In the genomic region with DNA sequence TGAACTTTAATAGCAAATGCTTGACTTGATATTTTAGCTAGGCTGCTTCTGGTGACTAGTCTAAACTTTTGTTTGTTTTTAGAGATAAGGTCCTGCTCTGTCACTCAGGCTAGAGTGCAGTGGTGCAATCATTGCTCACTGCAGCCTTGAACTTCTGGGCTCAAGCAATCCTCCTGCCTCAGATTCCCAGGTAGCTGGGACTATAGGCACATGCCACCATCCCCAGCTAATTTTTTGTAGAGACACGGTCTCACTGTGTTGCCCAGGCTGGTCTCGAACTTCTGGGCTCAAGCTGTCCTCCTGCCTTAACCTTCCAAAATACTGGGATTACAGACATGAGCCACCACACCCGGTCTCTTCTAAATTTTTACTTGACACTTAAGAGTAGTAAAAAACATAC, we compare ENCODE assay signal across 1 cellular context.
TF ChIP-seq lines count a peak whose summit lies in the region.

No MANE protein-coding gene starts in this region.

TF ChIP-seq in HepG2, 621 proteins besides CTCF, POLR2A, EP300 and RAD21 (continues in another document):
- TF ChIP-seq ZFP36 (IDR thresholded peaks at IDR 0.05; ENCODE audit: borderline replicate concordance, low read depth, low read length, partially characterized antibody) (no peak), NAIF1 (CRISPR knock-in tag; IDR thresholded peaks at IDR 0.05; ENCODE audit: borderline replicate concordance) (no peak), YEATS2 (CRISPR knock-in tag; IDR thresholded peaks at IDR 0.05; ENCODE audit: borderline replicate concordance) (peak; percentile 26; the same call in 1 of the 2 replicates), CBX5 (CRISPR knock-in tag; IDR thresholded peaks at IDR 0.05; ENCODE audit: borderline replicate concordance) (peak; percentile 78; the same call in 1 of the 2 replicates), ZFP36L1 (CRISPR knock-in tag; IDR thresholded peaks at IDR 0.05) (no peak), FOXJ3 (CRISPR knock-in tag; IDR thresholded peaks at IDR 0.05; ENCODE audit: borderline replicate concordance) (peak; percentile 57; the same call in 1 of the 2 replicates), IRX3 (CRISPR knock-in tag; IDR thresholded peaks at IDR 0.05; ENCODE audit: borderline replicate concordance, low read depth) (no peak), SALL2 (CRISPR knock-in tag; IDR thresholded peaks at IDR 0.05) (no peak), ETV6 (CRISPR knock-in tag; conservative IDR thresholded peaks at IDR 0.05) (no peak), RERE (CRISPR knock-in tag; IDR thresholded peaks at IDR 0.05; ENCODE audit: low read depth) (0 out of 2 replicates have a peak, but pooled peaks have one; percentile 56), ISL2 (CRISPR knock-in tag; IDR thresholded peaks at IDR 0.05) (peak; percentile 59; the same call in 1 of the 2 replicates), ZNF549 (CRISPR knock-in tag; IDR thresholded peaks at IDR 0.05) (no peak), TOPORS (CRISPR knock-in tag; IDR thresholded peaks at IDR 0.05) (no peak), ZHX2 (IDR thresholded peaks at IDR 0.05; ENCODE audit: low read depth) (no peak), ZHX2 (CRISPR knock-in tag; IDR thresholded peaks at IDR 0.05; ENCODE audit: borderline replicate concordance) (no peak), ZNF329 (CRISPR knock-in tag; IDR thresholded peaks at IDR 0.05; ENCODE audit: low read depth) (no peak), HOXD1 (CRISPR knock-in tag; IDR thresholded peaks at IDR 0.05) (no peak), SIX4 (CRISPR knock-in tag; IDR thresholded peaks at IDR 0.05) (0 out of 2 replicates have a peak, but pooled peaks have one; percentile 29), CENPBD1 (CRISPR knock-in tag; IDR thresholded peaks at IDR 0.05; ENCODE audit: borderline replicate concordance, low read depth) (no peak), GTF3A (CRISPR knock-in tag; conservative IDR thresholded peaks at IDR 0.05) (no peak), PREB (CRISPR knock-in tag; IDR thresholded peaks at IDR 0.05) (no peak), TSC22D2 (CRISPR knock-in tag; IDR thresholded peaks at IDR 0.05; ENCODE audit: borderline replicate concordance) (no peak), ZBTB3 (CRISPR knock-in tag; IDR thresholded peaks at IDR 0.05; ENCODE audit: borderline replicate concordance, low read depth) (peak; percentile 57; the same call in 1 of the 2 replicates), LCORL (IDR thresholded peaks at IDR 0.05) (no peak), LCORL (CRISPR knock-in tag; IDR thresholded peaks at IDR 0.05) (peak; percentile 70), ZNF761 (CRISPR knock-in tag; conservative IDR thresholded peaks at IDR 0.05) (no peak), RARA (CRISPR knock-in tag; IDR thresholded peaks at IDR 0.05) (peak; percentile 87), ZZZ3 (CRISPR knock-in tag; IDR thresholded peaks at IDR 0.05; ENCODE audit: borderline replicate concordance) (no peak), BHLHE40 (IDR thresholded peaks at IDR 0.05; ENCODE audit: low read length) (no peak), ZNF224 (CRISPR knock-in tag; IDR thresholded peaks at IDR 0.05) (no peak), ATM (IDR thresholded peaks at IDR 0.05; ENCODE audit: borderline replicate concordance) (no peak), PITX1 (CRISPR knock-in tag; IDR thresholded peaks at IDR 0.05) (peak; percentile 60; the same call in 1 of the 2 replicates), KDM3A (CRISPR knock-in tag; IDR thresholded peaks at IDR 0.05; ENCODE audit: low read depth) (0 out of 2 replicates have a peak, but pooled peaks have one; percentile 42), ZSCAN21 (CRISPR knock-in tag; IDR thresholded peaks at IDR 0.05; ENCODE audit: borderline replicate concordance) (no peak), MAF1 (CRISPR knock-in tag; IDR thresholded peaks at IDR 0.05; ENCODE audit: borderline replicate concordance) (no peak), RXRB (CRISPR knock-in tag; IDR thresholded peaks at IDR 0.05; ENCODE audit: borderline replicate concordance) (peak; percentile 87)
- TF ChIP-seq, protein P1, sequence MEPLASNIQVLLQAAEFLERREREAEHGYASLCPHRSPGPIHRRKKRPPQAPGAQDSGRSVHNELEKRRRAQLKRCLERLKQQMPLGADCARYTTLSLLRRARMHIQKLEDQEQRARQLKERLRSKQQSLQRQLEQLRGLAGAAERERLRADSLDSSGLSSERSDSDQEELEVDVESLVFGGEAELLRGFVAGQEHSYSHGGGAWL (CRISPR knock-in tag; IDR thresholded peaks at IDR 0.05) = no peak
- TF ChIP-seq, protein P2, sequence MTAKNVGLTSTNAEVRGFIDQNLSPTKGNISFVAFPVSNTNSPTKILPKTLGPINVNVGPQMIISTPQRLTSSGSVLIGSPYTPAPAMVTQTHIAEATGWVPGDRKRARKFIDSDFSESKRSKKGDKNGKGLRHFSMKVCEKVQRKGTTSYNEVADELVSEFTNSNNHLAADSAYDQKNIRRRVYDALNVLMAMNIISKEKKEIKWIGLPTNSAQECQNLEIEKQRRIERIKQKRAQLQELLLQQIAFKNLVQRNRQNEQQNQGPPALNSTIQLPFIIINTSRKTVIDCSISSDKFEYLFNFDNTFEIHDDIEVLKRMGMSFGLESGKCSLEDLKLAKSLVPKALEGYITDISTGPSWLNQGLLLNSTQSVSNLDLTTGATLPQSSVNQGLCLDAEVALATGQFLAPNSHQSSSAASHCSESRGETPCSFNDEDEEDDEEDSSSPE (CRISPR knock-in tag; IDR thresholded peaks at IDR 0.05) = no peak
- TF ChIP-seq, protein P3, sequence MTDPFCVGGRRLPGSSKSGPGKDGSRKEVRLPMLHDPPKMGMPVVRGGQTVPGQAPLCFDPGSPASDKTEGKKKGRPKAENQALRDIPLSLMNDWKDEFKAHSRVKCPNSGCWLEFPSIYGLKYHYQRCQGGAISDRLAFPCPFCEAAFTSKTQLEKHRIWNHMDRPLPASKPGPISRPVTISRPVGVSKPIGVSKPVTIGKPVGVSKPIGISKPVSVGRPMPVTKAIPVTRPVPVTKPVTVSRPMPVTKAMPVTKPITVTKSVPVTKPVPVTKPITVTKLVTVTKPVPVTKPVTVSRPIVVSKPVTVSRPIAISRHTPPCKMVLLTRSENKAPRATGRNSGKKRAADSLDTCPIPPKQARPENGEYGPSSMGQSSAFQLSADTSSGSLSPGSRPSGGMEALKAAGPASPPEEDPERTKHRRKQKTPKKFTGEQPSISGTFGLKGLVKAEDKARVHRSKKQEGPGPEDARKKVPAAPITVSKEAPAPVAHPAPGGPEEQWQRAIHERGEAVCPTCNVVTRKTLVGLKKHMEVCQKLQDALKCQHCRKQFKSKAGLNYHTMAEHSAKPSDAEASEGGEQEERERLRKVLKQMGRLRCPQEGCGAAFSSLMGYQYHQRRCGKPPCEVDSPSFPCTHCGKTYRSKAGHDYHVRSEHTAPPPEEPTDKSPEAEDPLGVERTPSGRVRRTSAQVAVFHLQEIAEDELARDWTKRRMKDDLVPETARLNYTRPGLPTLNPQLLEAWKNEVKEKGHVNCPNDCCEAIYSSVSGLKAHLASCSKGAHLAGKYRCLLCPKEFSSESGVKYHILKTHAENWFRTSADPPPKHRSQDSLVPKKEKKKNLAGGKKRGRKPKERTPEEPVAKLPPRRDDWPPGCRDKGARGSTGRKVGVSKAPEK (CRISPR knock-in tag; IDR thresholded peaks at IDR 0.05; ENCODE audit: borderline replicate concordance) = no peak
- TF ChIP-seq, protein P4, sequence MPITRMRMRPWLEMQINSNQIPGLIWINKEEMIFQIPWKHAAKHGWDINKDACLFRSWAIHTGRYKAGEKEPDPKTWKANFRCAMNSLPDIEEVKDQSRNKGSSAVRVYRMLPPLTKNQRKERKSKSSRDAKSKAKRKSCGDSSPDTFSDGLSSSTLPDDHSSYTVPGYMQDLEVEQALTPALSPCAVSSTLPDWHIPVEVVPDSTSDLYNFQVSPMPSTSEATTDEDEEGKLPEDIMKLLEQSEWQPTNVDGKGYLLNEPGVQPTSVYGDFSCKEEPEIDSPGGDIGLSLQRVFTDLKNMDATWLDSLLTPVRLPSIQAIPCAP (CRISPR knock-in tag; IDR thresholded peaks at IDR 0.05; ENCODE audit: low read depth) = no peak
- TF ChIP-seq, protein P5, sequence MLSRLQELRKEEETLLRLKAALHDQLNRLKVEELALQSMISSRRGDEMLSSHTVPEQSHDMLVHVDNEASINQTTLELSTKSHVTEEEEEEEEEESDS (CRISPR knock-in tag; IDR thresholded peaks at IDR 0.05; ENCODE audit: borderline replicate concordance) = no peak
